In genomic region chr3:55180936-55181535, GRCh38 we compare ENCODE assay signal across 8 cellular contexts.
DNase-seq lines count a peak whose midpoint lies in the region; ATAC-seq and TF ChIP-seq lines count a peak whose summit lies in the region.

No MANE protein-coding gene starts in this region.

- no peaks in the 10 kb centered on the region for H3K36me3 ChIP-seq in Peyer's patch

- H3K4me1 Mint-ChIP-seq in progenitor cell of endocrine pancreas (ENCODE audit: low read depth) = no peaks in the 10 kb centered on the region

- no peak overlapping the region for H3K27ac Mint-ChIP-seq in progenitor cell of endocrine pancreas

- TF ChIP-seq POLR2A in Peyer's patch (IDR thresholded peaks at IDR 0.05) (no peak), erythroblast (IDR thresholded peaks at IDR 0.05; ENCODE audit: low read length) (no peak)

- H3K4me1 ChIP-seq in Peyer's patch = no peaks in the 10 kb centered on the region

- H3K27me3 ChIP-seq in Peyer's patch = no peaks in the 10 kb centered on the region

- H3K9me3 ChIP-seq in Peyer's patch = no peaks in the 10 kb centered on the region

- H3K4me3 Mint-ChIP-seq in progenitor cell of endocrine pancreas (ENCODE audit: low read depth) = no peak overlapping the region

- TF ChIP-seq CTCF in GM20000 (IDR thresholded peaks at IDR 0.05; ENCODE audit: extremely low read depth, missing control alignments) (peak; percentile 59), Peyer's patch (IDR thresholded peaks at IDR 0.05) (peak; percentile 22 to 66 (median 58)), progenitor cell of endocrine pancreas (IDR thresholded peaks at IDR 0.05; ENCODE audit: unreplicated experiment) (peak; percentile 86)

- no peak overlapping the region for H3K27ac ChIP-seq in Peyer's patch

- no peak for ATAC-seq in GM19035 (IDR thresholded peaks at IDR 0.05; ENCODE audit: unreplicated experiment)

- H3K4me3 ChIP-seq in Peyer's patch = no peak overlapping the region

- H3K9me3 Mint-ChIP-seq in progenitor cell of endocrine pancreas (ENCODE audit: low read depth) = no peaks in the 10 kb centered on the region

- no peaks in the 10 kb centered on the region for H3K36me3 Mint-ChIP-seq in progenitor cell of endocrine pancreas (ENCODE audit: insufficient read depth)

- H3K27me3 Mint-ChIP-seq in progenitor cell of endocrine pancreas = peaks cover 11% of the 10 kb centered on the region

- DNase-seq in Ammon's horn (ENCODE audit: low spot score) (peak; percentile 9), GM20000 (ENCODE audit: low spot score) (peak; percentile 39), Peyer's patch (peak in 1 of 3 donors; percentile 48), erythroblast (lab: John Stamatoyannopoulos, UW) (peak; percentile 16 to 53), progenitor cell of endocrine pancreas (ENCODE audit: low spot score, unreplicated experiment) (no peak), SHP77 treated with DMSO at 0.1 percent for 48 hours (lab: John Stamatoyannopoulos, UW) (no peak)
- DNase-seq in activated CD8-positive, alpha-beta memory T cell treated with anti-CD3 and anti-CD28 coated beads, Interleukin-2, amount 50 U/mL, for 4 hours = no peak

Comparison
In these comparisons a context has a peak if more than half of its experiments do, and no peak if none do; other contexts are left out.
1. DNase-seq: peak in Ammon's horn (single experiment), GM20000 (single experiment) and erythroblast (2 of 2); none in progenitor cell of endocrine pancreas (single experiment), activated CD8-positive, alpha-beta memory T cell treated with anti-CD3 and anti-CD28 coated beads, Interleukin-2, amount 50 U/mL, for 4 hours (single experiment) and SHP77 treated with DMSO at 0.1 percent for 48 hours (single experiment).
2. Peak in every context shown above with its lines, with median percentiles within 50 percentile points of each other: CTCF ChIP-seq.